In the genomic region with DNA sequence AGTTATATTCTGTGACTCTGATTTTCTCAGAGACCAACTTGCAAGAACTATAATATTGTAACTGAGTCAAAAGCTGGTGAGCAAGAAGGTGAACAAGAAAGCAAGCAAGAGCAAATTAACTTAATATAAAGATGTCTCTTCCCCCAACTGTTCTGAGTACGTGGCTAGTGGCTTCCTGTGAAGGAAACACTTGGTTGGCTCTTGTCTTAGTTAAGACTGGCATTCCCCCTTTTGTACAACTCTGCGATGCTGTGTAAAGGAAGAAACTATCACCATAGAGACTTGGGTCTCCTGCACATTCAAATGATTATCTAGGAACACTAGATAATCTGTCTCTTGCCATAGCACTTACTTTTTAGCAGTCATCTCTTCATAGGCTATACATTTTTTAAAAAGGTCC, we compare ENCODE assay signal across 10 cellular contexts. TPM values are rescaled to one million over a fixed set of nuclear protein-coding genes. Genes with fewer than 3 reads are reported as not detected.
DNase-seq lines count a peak whose midpoint lies in the region; ATAC-seq and TF ChIP-seq lines count a peak whose summit lies in the region.
"Had no signal": no experiment of that assay in that cellular context is flagged by ENCODE, and none has a peak within 500 bp of the region (broad histone marks: within the 10 kb centered on the region; RNA-seq: fewer than 3 reads in every experiment).

No MANE protein-coding gene starts in this region.

- no peaks in the 10 kb centered on the region for H3K27me3 ChIP-seq in mammary epithelial cell (ENCODE audit: insufficient read depth, low read length)

- H3K27ac Mint-ChIP-seq in MCF 10A (ENCODE audit: low read depth, unreplicated experiment): no peak overlapping the region
- peak overlapping the region; percentile 94 for H3K27ac Mint-ChIP-seq in central memory CD8-positive, alpha-beta T cell (ENCODE audit: low read depth)

- H3K36me3 Mint-ChIP-seq in MCF 10A (ENCODE audit: insufficient read depth, unreplicated experiment): peaks cover 9% of the 10 kb centered on the region
- H3K36me3 Mint-ChIP-seq in central memory CD8-positive, alpha-beta T cell (ENCODE audit: insufficient read depth): peaks cover 23% of the 10 kb centered on the region

- H3K4me1 Mint-ChIP-seq in MCF 10A (ENCODE audit: insufficient read depth, unreplicated experiment): peaks cover 13% of the 10 kb centered on the region
- peaks cover 67% of the 10 kb centered on the region for H3K4me1 Mint-ChIP-seq in central memory CD8-positive, alpha-beta T cell

- no peaks in the 10 kb centered on the region for H3K27me3 Mint-ChIP-seq in MCF 10A (ENCODE audit: insufficient read depth, unreplicated experiment)
- no peaks in the 10 kb centered on the region for H3K27me3 Mint-ChIP-seq in central memory CD8-positive, alpha-beta T cell

- no peak overlapping the region for H3K4me2 ChIP-seq in mammary epithelial cell (ENCODE audit: insufficient read depth, low read depth, low read length)

- TF ChIP-seq POLR2A in NB4 (IDR thresholded peaks at IDR 0.05; ENCODE audit: extremely low read depth, insufficient read length): no peak

- ATAC-seq in central memory CD8-positive, alpha-beta T cell (replicated peaks; ENCODE audit: extremely low read depth, poor library complexity, severe bottlenecking): peak; percentile 44
- ATAC-seq in HG02938 (IDR thresholded peaks at IDR 0.05; ENCODE audit: unreplicated experiment): no peak
- ATAC-seq: PC-3 had no signal

- dilution Hi-C loops in mammary epithelial cell (cut with HindIII; ENCODE audit: low sequenced_read_pairs): loop anchor here (5.0 kb wide), 2 partner anchors 87 to 283 kb away; no protein-coding TSS in a partner anchor

- no peak overlapping the region for H3K9ac ChIP-seq in mammary epithelial cell (ENCODE audit: insufficient read depth, low read length)

- no peaks in the 10 kb centered on the region for H3K36me3 ChIP-seq in mammary epithelial cell (ENCODE audit: insufficient read depth, low read length)

- no peaks in the 10 kb centered on the region for H3K79me2 ChIP-seq in mammary epithelial cell (ENCODE audit: insufficient read depth, low read length)

- H4K20me1 ChIP-seq in mammary epithelial cell (ENCODE audit: insufficient read depth, low read length): no peaks in the 10 kb centered on the region

- H3K4me1 ChIP-seq in mammary epithelial cell (ENCODE audit: insufficient read depth, low read length): peaks cover 13% of the 10 kb centered on the region

- in situ Hi-C loops in mammary epithelial cell (cut with MboI; ENCODE audit: low sequenced_read_pairs in 2 of 2): no loop called here

- no peak overlapping the region for H3K27ac ChIP-seq in mammary epithelial cell (ENCODE audit: insufficient read depth, low read depth, low read length)

- H2AFZ ChIP-seq in mammary epithelial cell (ENCODE audit: low read depth, low read length): peak overlapping the region; percentile 3

- H3K9me3 Mint-ChIP-seq in MCF 10A (ENCODE audit: unreplicated experiment): no peaks in the 10 kb centered on the region
- H3K9me3 Mint-ChIP-seq in central memory CD8-positive, alpha-beta T cell: no peaks in the 10 kb centered on the region

- no TSS peak for BruUV-seq in mammary epithelial cell (replicated peaks; lab: Mats Ljungman, UMichigan)
- no TSS peak for BruUV-seq in MCF 10A (replicated peaks; lab: Mats Ljungman, UMichigan)

- H3K9me3 ChIP-seq in mammary epithelial cell (replicated peaks; ENCODE audit: insufficient read depth, low read length): no peaks in the 10 kb centered on the region

- TF ChIP-seq CTCF in mammary epithelial cell (conservative IDR thresholded peaks at IDR 0.05 in 1 of 2, IDR thresholded peaks at IDR 0.05 in 1 of 2; ENCODE audit: extremely low read depth in 1 of 2, insufficient read depth in 1 of 2, low read depth in 1 of 2, low read length in 2 of 2): no peak
- TF ChIP-seq CTCF in MCF 10A (IDR thresholded peaks at IDR 0.05; ENCODE audit: unreplicated experiment): no peak
- TF ChIP-seq CTCF in NB4 (IDR thresholded peaks at IDR 0.05; ENCODE audit: low read depth, low read length): no peak

- no peak overlapping the region for H3K4me3 ChIP-seq in mammary epithelial cell (replicated peaks in 1 of 3; ENCODE audit: insufficient read depth in 1 of 3, low read depth in 2 of 3, low read length in 3 of 3)
- H3K4me3 ChIP-seq in NB4 (ENCODE audit: low read depth, low read length): no peak overlapping the region

- intact Hi-C loops in mammary epithelial cell (cut with micrococcal nuclease): no loop called here
- intact Hi-C loops in MCF 10A (cut with micrococcal nuclease): no loop called here

- CTCF ChIA-PET in mammary epithelial cell (lab: Charles Lee; ENCODE audit: low non-redundant PET) (no interaction called here), MCF 10A (lab: Yijun Ruan, JAX) (interaction anchor here (0.7 kb wide), 1 partner anchor 22 kb away, joined by 3 read pairs; no protein-coding TSS in a partner anchor), HEK293T (lab: Yijun Ruan, JAX) (interaction anchor here (2.5 kb wide), 1 partner anchor 20 kb away, joined by 6 read pairs; no protein-coding TSS in a partner anchor)

- no peak overlapping the region for H3K4me3 Mint-ChIP-seq in MCF 10A (ENCODE audit: unreplicated experiment)
- no peak overlapping the region for H3K4me3 Mint-ChIP-seq in central memory CD8-positive, alpha-beta T cell

- DNase-seq in mammary epithelial cell: no peak
- no peak for DNase-seq in MCF 10A (ENCODE audit: unreplicated experiment)
- peak; percentile 29 for DNase-seq in NB4 (ENCODE audit: low read depth)
- peak in 1 of 2 donors; percentile 52 for DNase-seq in central memory CD8-positive, alpha-beta T cell (ENCODE audit: low spot score in 2 of 2)
- no peak for DNase-seq in HEK293T (ENCODE audit: extremely low spot score)
- DNase-seq in ureter (ENCODE audit: low spot score): no peak
- DNase-seq in amygdala (lab: John Stamatoyannopoulos, UW): no peak
- DNase-seq: NCI-H2081 treated with DMSO at 0.1 percent for 48 hours, PC-3 had no signal

- POLR2A ChIA-PET in MCF 10A (lab: Yijun Ruan, JAX): interaction anchor here (0.7 to 1.3 kb wide), 2 partner anchors 9 to 277 kb away, joined by 3 read pairs; no protein-coding TSS in a partner anchor
- POLR2A ChIA-PET in HEK293T (lab: Yijun Ruan, JAX): no interaction called here

- 100% methylated on average over 2 of the region's 2 CpGs for WGBS in mammary epithelial cell (ENCODE audit: low coverage, missing lambda C conversion rate)

TF ChIP-seq in HEK293T, 16 proteins besides CTCF, POLR2A, EP300 and RAD21:
- no peak for TF ChIP-seq NFRKB (IDR thresholded peaks at IDR 0.05)
- TF ChIP-seq FOXM1 (IDR thresholded peaks at IDR 0.05; ENCODE audit: borderline replicate concordance): no peak
- TF ChIP-seq, protein P1, sequence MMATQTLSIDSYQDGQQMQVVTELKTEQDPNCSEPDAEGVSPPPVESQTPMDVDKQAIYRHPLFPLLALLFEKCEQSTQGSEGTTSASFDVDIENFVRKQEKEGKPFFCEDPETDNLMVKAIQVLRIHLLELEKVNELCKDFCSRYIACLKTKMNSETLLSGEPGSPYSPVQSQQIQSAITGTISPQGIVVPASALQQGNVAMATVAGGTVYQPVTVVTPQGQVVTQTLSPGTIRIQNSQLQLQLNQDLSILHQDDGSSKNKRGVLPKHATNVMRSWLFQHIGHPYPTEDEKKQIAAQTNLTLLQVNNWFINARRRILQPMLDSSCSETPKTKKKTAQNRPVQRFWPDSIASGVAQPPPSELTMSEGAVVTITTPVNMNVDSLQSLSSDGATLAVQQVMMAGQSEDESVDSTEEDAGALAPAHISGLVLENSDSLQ (IDR thresholded peaks at IDR 0.05): no peak
- no peak for TF ChIP-seq L3MBTL2 (conservative IDR thresholded peaks at IDR 0.05)
- TF ChIP-seq ELF4 (IDR thresholded peaks at IDR 0.05): no peak

RNA-seq across cellular contexts. Expression of gene TNFAIP3, which starts 47.3 kb away (rescaled TPM):
- total RNA-seq in mammary epithelial cell (100 to 1,000 TPM in 1 of 2 donors, 1 to 10 TPM in 1; 5.2 to 117 TPM), MCF 10A (2022) (38.2 and 52.8 TPM in 2 replicates), ureter (31.0 TPM)
- 12.2 TPM for polyA plus RNA-seq in mammary epithelial cell
- polyA minus RNA-seq in mammary epithelial cell: 14.5 TPM
